24 cellular contexts compared by ENCODE assay signal in genomic region chr7:26646666-26647065, GRCh38.
"Had no signal": no experiment of that assay in that cellular context is flagged by ENCODE, and none has a peak within 500 bp of the region (broad histone marks: within the 10 kb centered on the region; RNA-seq: fewer than 3 reads in every experiment).

No MANE protein-coding gene starts in this region.

- H3K4me3 ChIP-seq: body of pancreas, dorsolateral prefrontal cortex, lung, prostate gland, skin epidermis, tibial nerve, uterus had no signal

- H3K36me3 Mint-ChIP-seq: activated naive CD8-positive, alpha-beta T cell had no signal

- H3K4me1 Mint-ChIP-seq: endodermal cell, neural crest cell had no signal

- H3K27me3 Mint-ChIP-seq: activated naive CD8-positive, alpha-beta T cell had no signal

- H3K9me3 ChIP-seq: body of pancreas, prostate gland, tibial nerve, uterus had no signal

- H3K36me3 ChIP-seq: prostate gland, tibial nerve, uterus had no signal

- H3K4me1 ChIP-seq: body of pancreas, prostate gland, tibial nerve, uterus had no signal

- H3K27ac ChIP-seq: body of pancreas, dorsolateral prefrontal cortex, epithelial cell of prostate, foreskin keratinocyte, prostate gland, skin epidermis, tibial nerve, uterus had no signal

- H3K27ac Mint-ChIP-seq: activated naive CD8-positive, alpha-beta T cell; endodermal cell; stimulated activated naive CD8-positive, alpha-beta T cell treated with anti-CD3 and anti-CD28 coated beads, Interleukin-15, Interleukin-2, amounts not matched to agents 100 ng/mL and 50 ng/mL, for 24 hours had no signal

- FAIRE-seq: colon, TTC549 had no signal

- DNase-seq: activated CD4-positive, alpha-beta T cell treated with anti-CD3 and anti-CD28 coated beads, Interleukin-2, amount 50 U/mL, for 48 hours; activated T-cell treated with anti-CD3 and anti-CD28 coated beads for 4 hours; amniotic stem cell; body of pancreas; caudate nucleus; dorsolateral prefrontal cortex; endodermal cell; foreskin keratinocyte; hypothalamus; islet precursor cell; right cardiac atrium; stimulated activated CD4-positive, alpha-beta T cell treated with anti-CD3 and anti-CD28 coated beads, Interleukin-15, amount 100 ng/mL, for 24 hours; stimulated activated CD4-positive, alpha-beta T cell treated with anti-CD3 and anti-CD28 coated beads, Interleukin-2, amount 100 ng/mL, for 48 hours; uterus had no signal

- ATAC-seq: body of pancreas, foreskin keratinocyte, right cardiac atrium had no signal

- H3K4me3 Mint-ChIP-seq: activated naive CD8-positive, alpha-beta T cell; endodermal cell; neural crest cell; stimulated activated naive CD8-positive, alpha-beta T cell treated with anti-CD3 and anti-CD28 coated beads, Interleukin-15, Interleukin-2, amounts not matched to agents 100 ng/mL and 50 ng/mL, for 24 hours had no signal

- H3K9me3 Mint-ChIP-seq: endodermal cell; neural crest cell; stimulated activated naive CD8-positive, alpha-beta T cell treated with anti-CD3 and anti-CD28 coated beads, Interleukin-15, Interleukin-2, amounts not matched to agents 100 ng/mL and 50 ng/mL, for 24 hours had no signal

- H3K27me3 ChIP-seq: body of pancreas, dorsolateral prefrontal cortex, foreskin keratinocyte, tibial nerve, uterus had no signal
